1 cellular context compared by ENCODE assay signal in the genomic region with DNA sequence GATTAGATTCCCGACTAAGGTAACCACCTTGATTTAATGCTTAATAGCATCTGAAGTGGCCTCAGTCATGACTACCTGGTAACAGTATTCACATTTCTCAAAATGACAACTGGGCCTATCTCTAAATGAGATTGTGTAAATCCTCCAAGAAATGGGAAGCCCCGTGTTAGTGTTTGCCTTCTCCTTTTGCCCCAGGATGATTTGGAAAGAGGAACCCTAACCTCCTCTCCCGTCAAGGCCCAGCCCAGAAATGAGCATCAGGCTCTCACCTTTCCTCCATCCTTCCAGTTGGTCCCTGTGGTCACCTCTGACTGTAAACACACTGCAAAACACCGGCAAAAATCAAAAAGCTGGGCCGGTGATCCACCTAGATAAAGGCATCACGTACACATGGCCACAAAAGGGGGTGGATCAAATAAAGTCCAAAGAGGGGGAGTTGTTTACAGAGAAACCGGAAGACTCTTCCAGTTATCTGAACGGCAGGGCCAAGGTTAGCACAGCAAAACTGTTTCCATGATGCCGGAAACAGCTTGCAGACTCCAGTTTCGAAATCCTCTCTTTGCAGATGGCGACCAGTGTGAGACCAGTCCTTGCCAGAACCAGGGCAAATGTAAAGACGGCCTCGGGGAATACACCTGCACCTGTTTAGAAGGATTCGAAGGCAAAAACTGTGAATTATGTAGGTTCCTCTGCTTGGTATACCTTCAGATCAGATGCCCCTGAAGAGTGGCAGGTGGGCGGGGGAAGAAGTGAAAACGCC.
TF ChIP-seq lines count a peak whose summit lies in the region.

No MANE protein-coding gene starts in this region.

TF ChIP-seq in HepG2, 621 proteins besides CTCF, POLR2A, EP300 and RAD21 (continued from another document and continues in another):
- TF ChIP-seq, protein P1, sequence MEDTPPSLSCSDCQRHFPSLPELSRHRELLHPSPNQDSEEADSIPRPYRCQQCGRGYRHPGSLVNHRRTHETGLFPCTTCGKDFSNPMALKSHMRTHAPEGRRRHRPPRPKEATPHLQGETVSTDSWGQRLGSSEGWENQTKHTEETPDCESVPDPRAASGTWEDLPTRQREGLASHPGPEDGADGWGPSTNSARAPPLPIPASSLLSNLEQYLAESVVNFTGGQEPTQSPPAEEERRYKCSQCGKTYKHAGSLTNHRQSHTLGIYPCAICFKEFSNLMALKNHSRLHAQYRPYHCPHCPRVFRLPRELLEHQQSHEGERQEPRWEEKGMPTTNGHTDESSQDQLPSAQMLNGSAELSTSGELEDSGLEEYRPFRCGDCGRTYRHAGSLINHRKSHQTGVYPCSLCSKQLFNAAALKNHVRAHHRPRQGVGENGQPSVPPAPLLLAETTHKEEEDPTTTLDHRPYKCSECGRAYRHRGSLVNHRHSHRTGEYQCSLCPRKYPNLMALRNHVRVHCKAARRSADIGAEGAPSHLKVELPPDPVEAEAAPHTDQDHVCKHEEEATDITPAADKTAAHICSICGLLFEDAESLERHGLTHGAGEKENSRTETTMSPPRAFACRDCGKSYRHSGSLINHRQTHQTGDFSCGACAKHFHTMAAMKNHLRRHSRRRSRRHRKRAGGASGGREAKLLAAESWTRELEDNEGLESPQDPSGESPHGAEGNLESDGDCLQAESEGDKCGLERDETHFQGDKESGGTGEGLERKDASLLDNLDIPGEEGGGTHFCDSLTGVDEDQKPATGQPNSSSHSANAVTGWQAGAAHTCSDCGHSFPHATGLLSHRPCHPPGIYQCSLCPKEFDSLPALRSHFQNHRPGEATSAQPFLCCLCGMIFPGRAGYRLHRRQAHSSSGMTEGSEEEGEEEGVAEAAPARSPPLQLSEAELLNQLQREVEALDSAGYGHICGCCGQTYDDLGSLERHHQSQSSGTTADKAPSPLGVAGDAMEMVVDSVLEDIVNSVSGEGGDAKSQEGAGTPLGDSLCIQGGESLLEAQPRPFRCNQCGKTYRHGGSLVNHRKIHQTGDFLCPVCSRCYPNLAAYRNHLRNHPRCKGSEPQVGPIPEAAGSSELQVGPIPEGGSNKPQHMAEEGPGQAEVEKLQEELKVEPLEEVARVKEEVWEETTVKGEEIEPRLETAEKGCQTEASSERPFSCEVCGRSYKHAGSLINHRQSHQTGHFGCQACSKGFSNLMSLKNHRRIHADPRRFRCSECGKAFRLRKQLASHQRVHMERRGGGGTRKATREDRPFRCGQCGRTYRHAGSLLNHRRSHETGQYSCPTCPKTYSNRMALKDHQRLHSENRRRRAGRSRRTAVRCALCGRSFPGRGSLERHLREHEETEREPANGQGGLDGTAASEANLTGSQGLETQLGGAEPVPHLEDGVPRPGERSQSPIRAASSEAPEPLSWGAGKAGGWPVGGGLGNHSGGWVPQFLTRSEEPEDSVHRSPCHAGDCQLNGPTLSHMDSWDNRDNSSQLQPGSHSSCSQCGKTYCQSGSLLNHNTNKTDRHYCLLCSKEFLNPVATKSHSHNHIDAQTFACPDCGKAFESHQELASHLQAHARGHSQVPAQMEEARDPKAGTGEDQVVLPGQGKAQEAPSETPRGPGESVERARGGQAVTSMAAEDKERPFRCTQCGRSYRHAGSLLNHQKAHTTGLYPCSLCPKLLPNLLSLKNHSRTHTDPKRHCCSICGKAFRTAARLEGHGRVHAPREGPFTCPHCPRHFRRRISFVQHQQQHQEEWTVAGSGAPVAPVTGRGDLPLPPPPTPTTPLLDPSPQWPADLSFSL (CRISPR knock-in tag; IDR thresholded peaks at IDR 0.05), result no peak
- TF ChIP-seq PCBP1 (IDR thresholded peaks at IDR 0.05; ENCODE audit: borderline replicate concordance, low read depth, low read length), result no peak
- no peak for TF ChIP-seq EHMT2 (IDR thresholded peaks at IDR 0.05; ENCODE audit: borderline replicate concordance, low read depth, low read length)
- TF ChIP-seq ATM (IDR thresholded peaks at IDR 0.05; ENCODE audit: borderline replicate concordance), result no peak
- TF ChIP-seq, protein P2, sequence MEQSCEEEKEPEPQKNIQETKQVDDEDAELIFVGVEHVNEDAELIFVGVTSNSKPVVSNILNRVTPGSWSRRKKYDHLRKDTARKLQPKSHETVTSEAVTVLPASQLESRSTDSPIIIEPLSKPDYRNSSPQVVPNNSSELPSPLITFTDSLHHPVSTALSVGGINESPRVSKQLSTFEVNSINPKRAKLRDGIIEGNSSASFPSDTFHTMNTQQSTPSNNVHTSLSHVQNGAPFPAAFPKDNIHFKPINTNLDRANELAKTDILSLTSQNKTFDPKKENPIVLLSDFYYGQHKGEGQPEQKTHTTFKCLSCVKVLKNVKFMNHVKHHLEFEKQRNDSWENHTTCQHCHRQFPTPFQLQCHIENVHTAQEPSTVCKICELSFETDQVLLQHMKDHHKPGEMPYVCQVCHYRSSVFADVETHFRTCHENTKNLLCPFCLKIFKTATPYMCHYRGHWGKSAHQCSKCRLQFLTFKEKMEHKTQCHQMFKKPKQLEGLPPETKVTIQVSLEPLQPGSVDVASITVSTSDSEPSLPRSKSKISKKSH (CRISPR knock-in tag; IDR thresholded peaks at IDR 0.05; ENCODE audit: borderline replicate concordance), result no peak
- TF ChIP-seq NPAS2 (CRISPR knock-in tag; IDR thresholded peaks at IDR 0.05; ENCODE audit: borderline replicate concordance), result no peak
- TF ChIP-seq KMT2A (CRISPR knock-in tag; IDR thresholded peaks at IDR 0.05), result peak; percentile 63; the same call in 1 of the 2 replicates
- TF ChIP-seq, protein P3, sequence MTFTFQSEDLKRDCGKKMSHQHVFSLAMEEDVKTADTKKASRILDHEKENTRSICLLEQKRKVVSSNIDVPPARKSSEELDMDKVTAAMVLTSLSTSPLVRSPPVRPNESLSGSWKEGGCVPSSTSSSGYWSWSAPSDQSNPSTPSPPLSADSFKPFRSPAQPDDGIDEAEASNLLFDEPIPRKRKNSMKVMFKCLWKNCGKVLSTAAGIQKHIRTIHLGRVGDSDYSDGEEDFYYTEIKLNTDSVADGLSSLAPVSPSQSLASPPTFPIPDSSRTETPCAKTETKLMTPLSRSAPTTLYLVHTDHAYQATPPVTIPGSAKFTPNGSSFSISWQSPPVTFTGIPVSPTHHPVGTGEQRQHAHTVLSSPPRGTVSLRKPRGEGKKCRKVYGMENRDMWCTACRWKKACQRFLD (CRISPR knock-in tag; IDR thresholded peaks at IDR 0.05; ENCODE audit: borderline replicate concordance), result 0 out of 2 replicates have a peak, but pooled peaks have one; percentile 42
- TF ChIP-seq HNRNPLL (IDR thresholded peaks at IDR 0.05; ENCODE audit: low read depth, low read length, poor library complexity, severe bottlenecking), result no peak
- TF ChIP-seq ZNF180 (CRISPR knock-in tag; IDR thresholded peaks at IDR 0.05; ENCODE audit: borderline replicate concordance, low read depth), result no peak
- no peak for TF ChIP-seq NFIB (CRISPR knock-in tag; IDR thresholded peaks at IDR 0.05; ENCODE audit: borderline replicate concordance)
- TF ChIP-seq, protein P4, sequence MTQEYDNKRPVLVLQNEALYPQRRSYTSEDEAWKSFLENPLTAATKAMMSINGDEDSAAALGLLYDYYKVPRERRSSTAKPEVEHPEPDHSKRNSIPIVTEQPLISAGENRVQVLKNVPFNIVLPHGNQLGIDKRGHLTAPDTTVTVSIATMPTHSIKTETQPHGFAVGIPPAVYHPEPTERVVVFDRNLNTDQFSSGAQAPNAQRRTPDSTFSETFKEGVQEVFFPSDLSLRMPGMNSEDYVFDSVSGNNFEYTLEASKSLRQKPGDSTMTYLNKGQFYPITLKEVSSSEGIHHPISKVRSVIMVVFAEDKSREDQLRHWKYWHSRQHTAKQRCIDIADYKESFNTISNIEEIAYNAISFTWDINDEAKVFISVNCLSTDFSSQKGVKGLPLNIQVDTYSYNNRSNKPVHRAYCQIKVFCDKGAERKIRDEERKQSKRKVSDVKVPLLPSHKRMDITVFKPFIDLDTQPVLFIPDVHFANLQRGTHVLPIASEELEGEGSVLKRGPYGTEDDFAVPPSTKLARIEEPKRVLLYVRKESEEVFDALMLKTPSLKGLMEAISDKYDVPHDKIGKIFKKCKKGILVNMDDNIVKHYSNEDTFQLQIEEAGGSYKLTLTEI (CRISPR knock-in tag; conservative IDR thresholded peaks at IDR 0.05), result no peak
- TF ChIP-seq MLLT10 (CRISPR knock-in tag; IDR thresholded peaks at IDR 0.05), result no peak
- TF ChIP-seq ELF1 (CRISPR knock-in tag; IDR thresholded peaks at IDR 0.05), result peak; percentile 90
- TF ChIP-seq MTA3 (CRISPR knock-in tag; IDR thresholded peaks at IDR 0.05), result no peak
- TF ChIP-seq, protein P5, sequence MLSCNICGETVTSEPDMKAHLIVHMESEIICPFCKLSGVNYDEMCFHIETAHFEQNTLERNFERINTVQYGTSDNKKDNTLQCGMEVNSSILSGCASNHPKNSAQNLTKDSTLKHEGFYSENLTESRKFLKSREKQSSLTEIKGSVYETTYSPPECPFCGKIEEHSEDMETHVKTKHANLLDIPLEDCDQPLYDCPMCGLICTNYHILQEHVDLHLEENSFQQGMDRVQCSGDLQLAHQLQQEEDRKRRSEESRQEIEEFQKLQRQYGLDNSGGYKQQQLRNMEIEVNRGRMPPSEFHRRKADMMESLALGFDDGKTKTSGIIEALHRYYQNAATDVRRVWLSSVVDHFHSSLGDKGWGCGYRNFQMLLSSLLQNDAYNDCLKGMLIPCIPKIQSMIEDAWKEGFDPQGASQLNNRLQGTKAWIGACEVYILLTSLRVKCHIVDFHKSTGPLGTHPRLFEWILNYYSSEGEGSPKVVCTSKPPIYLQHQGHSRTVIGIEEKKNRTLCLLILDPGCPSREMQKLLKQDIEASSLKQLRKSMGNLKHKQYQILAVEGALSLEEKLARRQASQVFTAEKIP (CRISPR knock-in tag; IDR thresholded peaks at IDR 0.05; ENCODE audit: borderline replicate concordance), result no peak
- TF ChIP-seq, protein P6, sequence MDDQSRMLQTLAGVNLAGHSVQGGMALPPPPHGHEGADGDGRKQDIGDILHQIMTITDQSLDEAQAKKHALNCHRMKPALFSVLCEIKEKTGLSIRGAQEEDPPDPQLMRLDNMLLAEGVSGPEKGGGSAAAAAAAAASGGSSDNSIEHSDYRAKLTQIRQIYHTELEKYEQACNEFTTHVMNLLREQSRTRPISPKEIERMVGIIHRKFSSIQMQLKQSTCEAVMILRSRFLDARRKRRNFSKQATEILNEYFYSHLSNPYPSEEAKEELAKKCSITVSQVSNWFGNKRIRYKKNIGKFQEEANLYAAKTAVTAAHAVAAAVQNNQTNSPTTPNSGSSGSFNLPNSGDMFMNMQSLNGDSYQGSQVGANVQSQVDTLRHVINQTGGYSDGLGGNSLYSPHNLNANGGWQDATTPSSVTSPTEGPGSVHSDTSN (CRISPR knock-in tag; IDR thresholded peaks at IDR 0.05; ENCODE audit: borderline replicate concordance), result no peak
- peak; percentile 79 for TF ChIP-seq ZNF772 (CRISPR knock-in tag; IDR thresholded peaks at IDR 0.05)
- TF ChIP-seq MIER2 (CRISPR knock-in tag; IDR thresholded peaks at IDR 0.05), result peak; percentile 85
- TF ChIP-seq ARID2 (CRISPR knock-in tag; IDR thresholded peaks at IDR 0.05; ENCODE audit: borderline replicate concordance), result no peak
- no peak for TF ChIP-seq ZNF777 (CRISPR knock-in tag; IDR thresholded peaks at IDR 0.05)
- peak; percentile 92 for TF ChIP-seq ZSCAN29 (CRISPR knock-in tag; conservative IDR thresholded peaks at IDR 0.05)
- TF ChIP-seq XRCC5 (optimal IDR thresholded peaks at IDR 0.05; ENCODE audit: low read length), result peak; percentile 68
- TF ChIP-seq, protein P7, sequence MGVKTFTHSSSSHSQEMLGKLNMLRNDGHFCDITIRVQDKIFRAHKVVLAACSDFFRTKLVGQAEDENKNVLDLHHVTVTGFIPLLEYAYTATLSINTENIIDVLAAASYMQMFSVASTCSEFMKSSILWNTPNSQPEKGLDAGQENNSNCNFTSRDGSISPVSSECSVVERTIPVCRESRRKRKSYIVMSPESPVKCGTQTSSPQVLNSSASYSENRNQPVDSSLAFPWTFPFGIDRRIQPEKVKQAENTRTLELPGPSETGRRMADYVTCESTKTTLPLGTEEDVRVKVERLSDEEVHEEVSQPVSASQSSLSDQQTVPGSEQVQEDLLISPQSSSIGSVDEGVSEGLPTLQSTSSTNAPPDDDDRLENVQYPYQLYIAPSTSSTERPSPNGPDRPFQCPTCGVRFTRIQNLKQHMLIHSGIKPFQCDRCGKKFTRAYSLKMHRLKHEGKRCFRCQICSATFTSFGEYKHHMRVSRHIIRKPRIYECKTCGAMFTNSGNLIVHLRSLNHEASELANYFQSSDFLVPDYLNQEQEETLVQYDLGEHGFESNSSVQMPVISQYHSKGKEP (CRISPR knock-in tag; IDR thresholded peaks at IDR 0.05), result no peak
- TF ChIP-seq ZMYM4 (CRISPR knock-in tag; IDR thresholded peaks at IDR 0.05), result peak; percentile 78
- TF ChIP-seq ZBTB3 (CRISPR knock-in tag; IDR thresholded peaks at IDR 0.05; ENCODE audit: borderline replicate concordance, low read depth), result peak; percentile 99
- no peak for TF ChIP-seq JDP2 (CRISPR knock-in tag; IDR thresholded peaks at IDR 0.05; ENCODE audit: borderline replicate concordance)
- TF ChIP-seq RFX5 (IDR thresholded peaks at IDR 0.05; ENCODE audit: low read depth, low read length), result no peak
- TF ChIP-seq ZC3H4 (CRISPR knock-in tag; IDR thresholded peaks at IDR 0.05; ENCODE audit: borderline replicate concordance), result no peak
- TF ChIP-seq CBX1 (IDR thresholded peaks at IDR 0.05; ENCODE audit: low read depth), result no peak
- no peak for TF ChIP-seq PRMT3 (CRISPR knock-in tag; IDR thresholded peaks at IDR 0.05; ENCODE audit: borderline replicate concordance, low read depth)
- TF ChIP-seq FOXK1 (CRISPR knock-in tag; IDR thresholded peaks at IDR 0.05; ENCODE audit: borderline replicate concordance, low read depth), result peak; percentile 93
- no peak for TF ChIP-seq SRSF9 (IDR thresholded peaks at IDR 0.05; ENCODE audit: borderline replicate concordance, insufficient read depth, low read depth, low read length, poor library complexity, severe bottlenecking)
- TF ChIP-seq, protein P8, sequence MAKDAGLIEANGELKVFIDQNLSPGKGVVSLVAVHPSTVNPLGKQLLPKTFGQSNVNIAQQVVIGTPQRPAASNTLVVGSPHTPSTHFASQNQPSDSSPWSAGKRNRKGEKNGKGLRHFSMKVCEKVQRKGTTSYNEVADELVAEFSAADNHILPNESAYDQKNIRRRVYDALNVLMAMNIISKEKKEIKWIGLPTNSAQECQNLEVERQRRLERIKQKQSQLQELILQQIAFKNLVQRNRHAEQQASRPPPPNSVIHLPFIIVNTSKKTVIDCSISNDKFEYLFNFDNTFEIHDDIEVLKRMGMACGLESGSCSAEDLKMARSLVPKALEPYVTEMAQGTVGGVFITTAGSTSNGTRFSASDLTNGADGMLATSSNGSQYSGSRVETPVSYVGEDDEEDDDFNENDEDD (CRISPR knock-in tag; IDR thresholded peaks at IDR 0.05; ENCODE audit: borderline replicate concordance), result peak; percentile 37; the same call in 1 of the 2 replicates
- no peak for TF ChIP-seq ZNF235 (CRISPR knock-in tag; IDR thresholded peaks at IDR 0.05; ENCODE audit: borderline replicate concordance)
- TF ChIP-seq ATRX (CRISPR knock-in tag; IDR thresholded peaks at IDR 0.05; ENCODE audit: borderline replicate concordance), result no peak
- peak; percentile 90 for TF ChIP-seq KAT8 (CRISPR knock-in tag; IDR thresholded peaks at IDR 0.05)
- TF ChIP-seq NBN (conservative IDR thresholded peaks at IDR 0.05), result no peak
- no peak for TF ChIP-seq ZNF260 (CRISPR knock-in tag; IDR thresholded peaks at IDR 0.05; ENCODE audit: borderline replicate concordance, low read depth)
- TF ChIP-seq, protein P9, sequence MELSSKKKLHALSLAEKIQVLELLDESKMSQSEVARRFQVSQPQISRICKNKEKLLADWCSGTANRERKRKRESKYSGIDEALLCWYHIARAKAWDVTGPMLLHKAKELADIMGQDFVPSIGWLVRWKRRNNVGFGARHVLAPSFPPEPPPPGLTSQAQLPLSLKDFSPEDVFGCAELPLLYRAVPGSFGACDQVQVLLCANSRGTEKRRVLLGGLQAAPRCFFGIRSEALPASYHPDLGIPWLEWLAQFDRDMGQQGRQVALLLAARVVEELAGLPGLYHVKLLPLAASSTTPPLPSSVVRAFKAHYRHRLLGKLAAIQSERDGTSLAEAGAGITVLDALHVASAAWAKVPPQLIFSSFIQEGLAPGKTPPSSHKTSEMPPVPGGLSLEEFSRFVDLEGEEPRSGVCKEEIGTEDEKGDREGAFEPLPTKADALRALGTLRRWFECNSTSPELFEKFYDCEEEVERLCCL (CRISPR knock-in tag; IDR thresholded peaks at IDR 0.05; ENCODE audit: borderline replicate concordance), result no peak; the same call in 1 of the 2 replicates
- peak; percentile 82 for TF ChIP-seq DMAP1 (CRISPR knock-in tag; IDR thresholded peaks at IDR 0.05)
